Comparison of ENCODE assay signal across 1 cellular context in the genomic region with DNA sequence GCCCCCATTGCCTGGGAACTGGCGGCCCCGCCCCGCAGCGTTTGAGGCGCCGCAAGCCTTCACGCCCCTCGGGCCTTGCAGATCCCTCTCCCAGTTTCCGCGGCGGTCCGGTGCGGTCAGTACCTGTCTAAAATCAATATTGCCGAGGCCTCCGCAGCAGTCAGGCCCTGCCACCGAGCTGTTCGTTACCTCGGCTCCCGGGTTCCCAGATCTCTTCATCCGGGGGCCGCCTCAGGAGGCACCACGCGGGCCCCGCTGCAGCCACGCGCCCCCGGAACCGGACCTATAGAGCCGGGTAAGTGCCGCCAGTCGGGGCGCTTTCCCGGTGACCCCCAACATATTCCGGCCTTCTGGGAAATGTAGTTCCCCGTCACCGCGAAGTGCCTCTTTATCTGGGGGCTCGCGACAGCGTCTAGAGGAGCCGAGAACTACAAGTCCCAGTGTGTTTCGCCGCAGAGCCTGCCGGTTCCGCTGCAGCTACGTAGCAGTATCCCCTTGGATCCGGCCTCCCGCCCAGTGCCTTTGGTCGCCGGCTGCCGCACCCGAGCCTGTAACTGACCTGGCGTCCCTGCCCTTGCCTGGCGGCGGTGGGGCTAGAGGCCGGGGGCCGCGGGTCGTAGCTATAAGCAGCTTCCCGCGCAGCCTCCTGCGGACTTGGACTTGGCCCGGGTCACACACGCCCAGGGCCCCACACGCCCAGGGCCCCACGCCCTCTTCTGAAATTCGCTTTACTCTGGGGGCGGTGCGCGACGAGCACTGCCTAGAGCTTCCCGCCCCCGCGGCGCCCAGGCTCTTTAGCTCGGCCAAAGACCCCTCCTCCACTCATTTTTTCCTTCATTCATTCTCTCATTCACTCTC.
TF ChIP-seq lines count a peak whose summit lies in the region.

A gene with protein sequence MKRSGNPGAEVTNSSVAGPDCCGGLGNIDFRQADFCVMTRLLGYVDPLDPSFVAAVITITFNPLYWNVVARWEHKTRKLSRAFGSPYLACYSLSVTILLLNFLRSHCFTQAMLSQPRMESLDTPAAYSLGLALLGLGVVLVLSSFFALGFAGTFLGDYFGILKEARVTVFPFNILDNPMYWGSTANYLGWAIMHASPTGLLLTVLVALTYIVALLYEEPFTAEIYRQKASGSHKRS (minus strand): TSS at position 301 of the 858 bp plus-strand sequence. CDS start 82 bp downstream, at position 219.

TF ChIP-seq in HepG2, 621 proteins besides CTCF, POLR2A, EP300 and RAD21 (continued from another document and continues in another):
- TF ChIP-seq, protein P1, sequence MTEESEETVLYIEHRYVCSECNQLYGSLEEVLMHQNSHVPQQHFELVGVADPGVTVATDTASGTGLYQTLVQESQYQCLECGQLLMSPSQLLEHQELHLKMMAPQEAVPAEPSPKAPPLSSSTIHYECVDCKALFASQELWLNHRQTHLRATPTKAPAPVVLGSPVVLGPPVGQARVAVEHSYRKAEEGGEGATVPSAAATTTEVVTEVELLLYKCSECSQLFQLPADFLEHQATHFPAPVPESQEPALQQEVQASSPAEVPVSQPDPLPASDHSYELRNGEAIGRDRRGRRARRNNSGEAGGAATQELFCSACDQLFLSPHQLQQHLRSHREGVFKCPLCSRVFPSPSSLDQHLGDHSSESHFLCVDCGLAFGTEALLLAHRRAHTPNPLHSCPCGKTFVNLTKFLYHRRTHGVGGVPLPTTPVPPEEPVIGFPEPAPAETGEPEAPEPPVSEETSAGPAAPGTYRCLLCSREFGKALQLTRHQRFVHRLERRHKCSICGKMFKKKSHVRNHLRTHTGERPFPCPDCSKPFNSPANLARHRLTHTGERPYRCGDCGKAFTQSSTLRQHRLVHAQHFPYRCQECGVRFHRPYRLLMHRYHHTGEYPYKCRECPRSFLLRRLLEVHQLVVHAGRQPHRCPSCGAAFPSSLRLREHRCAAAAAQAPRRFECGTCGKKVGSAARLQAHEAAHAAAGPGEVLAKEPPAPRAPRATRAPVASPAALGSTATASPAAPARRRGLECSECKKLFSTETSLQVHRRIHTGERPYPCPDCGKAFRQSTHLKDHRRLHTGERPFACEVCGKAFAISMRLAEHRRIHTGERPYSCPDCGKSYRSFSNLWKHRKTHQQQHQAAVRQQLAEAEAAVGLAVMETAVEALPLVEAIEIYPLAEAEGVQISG (CRISPR knock-in tag; IDR thresholded peaks at IDR 0.05), result peak; percentile 90
- TF ChIP-seq, protein P2, sequence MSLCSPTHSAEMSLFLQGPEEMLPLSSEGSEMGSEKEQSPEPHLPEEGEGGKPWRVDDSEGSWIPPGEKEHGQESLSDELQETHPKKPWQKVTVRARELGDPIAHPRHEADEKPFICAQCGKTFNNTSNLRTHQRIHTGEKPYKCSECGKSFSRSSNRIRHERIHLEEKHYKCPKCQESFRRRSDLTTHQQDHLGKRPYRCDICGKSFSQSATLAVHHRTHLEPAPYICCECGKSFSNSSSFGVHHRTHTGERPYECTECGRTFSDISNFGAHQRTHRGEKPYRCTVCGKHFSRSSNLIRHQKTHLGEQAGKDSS (CRISPR knock-in tag; IDR thresholded peaks at IDR 0.05; ENCODE audit: borderline replicate concordance, low read depth), result no peak; the same call in 1 of the 2 replicates
- no peak for TF ChIP-seq IKZF1 (IDR thresholded peaks at IDR 0.05)
- TF ChIP-seq IKZF4 (CRISPR knock-in tag; IDR thresholded peaks at IDR 0.05; ENCODE audit: borderline replicate concordance, low read depth, not compliant biosample characterization), result no peak
- no peak for TF ChIP-seq PCBP1 (IDR thresholded peaks at IDR 0.05; ENCODE audit: borderline replicate concordance, low read depth, low read length)
- no peak; the same call in 1 of the 2 replicates for TF ChIP-seq DNMT3B (CRISPR knock-in tag; conservative IDR thresholded peaks at IDR 0.05)
- no peak for TF ChIP-seq MYNN (CRISPR knock-in tag; IDR thresholded peaks at IDR 0.05; ENCODE audit: low read depth)
- TF ChIP-seq ZFX (CRISPR knock-in tag; IDR thresholded peaks at IDR 0.05; ENCODE audit: low read depth), result peak; percentile 91
- TF ChIP-seq, protein P3, sequence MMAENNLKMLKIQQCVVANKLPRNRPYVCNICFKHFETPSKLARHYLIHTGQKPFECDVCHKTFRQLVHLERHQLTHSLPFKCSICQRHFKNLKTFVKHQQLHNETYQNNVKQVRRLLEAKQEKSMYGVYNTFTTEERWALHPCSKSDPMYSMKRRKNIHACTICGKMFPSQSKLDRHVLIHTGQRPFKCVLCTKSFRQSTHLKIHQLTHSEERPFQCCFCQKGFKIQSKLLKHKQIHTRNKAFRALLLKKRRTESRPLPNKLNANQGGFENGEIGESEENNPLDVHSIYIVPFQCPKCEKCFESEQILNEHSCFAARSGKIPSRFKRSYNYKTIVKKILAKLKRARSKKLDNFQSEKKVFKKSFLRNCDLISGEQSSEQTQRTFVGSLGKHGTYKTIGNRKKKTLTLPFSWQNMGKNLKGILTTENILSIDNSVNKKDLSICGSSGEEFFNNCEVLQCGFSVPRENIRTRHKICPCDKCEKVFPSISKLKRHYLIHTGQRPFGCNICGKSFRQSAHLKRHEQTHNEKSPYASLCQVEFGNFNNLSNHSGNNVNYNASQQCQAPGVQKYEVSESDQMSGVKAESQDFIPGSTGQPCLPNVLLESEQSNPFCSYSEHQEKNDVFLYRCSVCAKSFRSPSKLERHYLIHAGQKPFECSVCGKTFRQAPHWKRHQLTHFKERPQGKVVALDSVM (CRISPR knock-in tag; IDR thresholded peaks at IDR 0.05), result 0 out of 2 replicates have a peak, but pooled peaks have one; percentile 38
- no peak for TF ChIP-seq ZKSCAN8 (CRISPR knock-in tag; IDR thresholded peaks at IDR 0.05; ENCODE audit: borderline replicate concordance)
- TF ChIP-seq REXO4 (CRISPR knock-in tag; IDR thresholded peaks at IDR 0.05; ENCODE audit: borderline replicate concordance), result no peak
- no peak for TF ChIP-seq SP1 (IDR thresholded peaks at IDR 0.05)
- peak; percentile 2; the same call in 1 of the 2 replicates for TF ChIP-seq SP1 (CRISPR knock-in tag; IDR thresholded peaks at IDR 0.05)
- peak; percentile 58; the same call in 1 of the 2 replicates for TF ChIP-seq HOXA5 (CRISPR knock-in tag; IDR thresholded peaks at IDR 0.05)
- peak; percentile 51 for TF ChIP-seq MED1 (CRISPR knock-in tag; IDR thresholded peaks at IDR 0.05)
- TF ChIP-seq, protein P4, sequence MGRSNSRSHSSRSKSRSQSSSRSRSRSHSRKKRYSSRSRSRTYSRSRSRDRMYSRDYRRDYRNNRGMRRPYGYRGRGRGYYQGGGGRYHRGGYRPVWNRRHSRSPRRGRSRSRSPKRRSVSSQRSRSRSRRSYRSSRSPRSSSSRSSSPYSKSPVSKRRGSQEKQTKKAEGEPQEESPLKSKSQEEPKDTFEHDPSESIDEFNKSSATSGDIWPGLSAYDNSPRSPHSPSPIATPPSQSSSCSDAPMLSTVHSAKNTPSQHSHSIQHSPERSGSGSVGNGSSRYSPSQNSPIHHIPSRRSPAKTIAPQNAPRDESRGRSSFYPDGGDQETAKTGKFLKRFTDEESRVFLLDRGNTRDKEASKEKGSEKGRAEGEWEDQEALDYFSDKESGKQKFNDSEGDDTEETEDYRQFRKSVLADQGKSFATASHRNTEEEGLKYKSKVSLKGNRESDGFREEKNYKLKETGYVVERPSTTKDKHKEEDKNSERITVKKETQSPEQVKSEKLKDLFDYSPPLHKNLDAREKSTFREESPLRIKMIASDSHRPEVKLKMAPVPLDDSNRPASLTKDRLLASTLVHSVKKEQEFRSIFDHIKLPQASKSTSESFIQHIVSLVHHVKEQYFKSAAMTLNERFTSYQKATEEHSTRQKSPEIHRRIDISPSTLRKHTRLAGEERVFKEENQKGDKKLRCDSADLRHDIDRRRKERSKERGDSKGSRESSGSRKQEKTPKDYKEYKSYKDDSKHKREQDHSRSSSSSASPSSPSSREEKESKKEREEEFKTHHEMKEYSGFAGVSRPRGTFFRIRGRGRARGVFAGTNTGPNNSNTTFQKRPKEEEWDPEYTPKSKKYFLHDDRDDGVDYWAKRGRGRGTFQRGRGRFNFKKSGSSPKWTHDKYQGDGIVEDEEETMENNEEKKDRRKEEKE (IDR thresholded peaks at IDR 0.05), result no peak
- TF ChIP-seq, protein P5, sequence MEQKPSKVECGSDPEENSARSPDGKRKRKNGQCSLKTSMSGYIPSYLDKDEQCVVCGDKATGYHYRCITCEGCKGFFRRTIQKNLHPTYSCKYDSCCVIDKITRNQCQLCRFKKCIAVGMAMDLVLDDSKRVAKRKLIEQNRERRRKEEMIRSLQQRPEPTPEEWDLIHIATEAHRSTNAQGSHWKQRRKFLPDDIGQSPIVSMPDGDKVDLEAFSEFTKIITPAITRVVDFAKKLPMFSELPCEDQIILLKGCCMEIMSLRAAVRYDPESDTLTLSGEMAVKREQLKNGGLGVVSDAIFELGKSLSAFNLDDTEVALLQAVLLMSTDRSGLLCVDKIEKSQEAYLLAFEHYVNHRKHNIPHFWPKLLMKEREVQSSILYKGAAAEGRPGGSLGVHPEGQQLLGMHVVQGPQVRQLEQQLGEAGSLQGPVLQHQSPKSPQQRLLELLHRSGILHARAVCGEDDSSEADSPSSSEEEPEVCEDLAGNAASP (CRISPR knock-in tag; IDR thresholded peaks at IDR 0.05; ENCODE audit: borderline replicate concordance), result peak; percentile 13; the same call in 1 of the 2 replicates
- TF ChIP-seq, protein P6, sequence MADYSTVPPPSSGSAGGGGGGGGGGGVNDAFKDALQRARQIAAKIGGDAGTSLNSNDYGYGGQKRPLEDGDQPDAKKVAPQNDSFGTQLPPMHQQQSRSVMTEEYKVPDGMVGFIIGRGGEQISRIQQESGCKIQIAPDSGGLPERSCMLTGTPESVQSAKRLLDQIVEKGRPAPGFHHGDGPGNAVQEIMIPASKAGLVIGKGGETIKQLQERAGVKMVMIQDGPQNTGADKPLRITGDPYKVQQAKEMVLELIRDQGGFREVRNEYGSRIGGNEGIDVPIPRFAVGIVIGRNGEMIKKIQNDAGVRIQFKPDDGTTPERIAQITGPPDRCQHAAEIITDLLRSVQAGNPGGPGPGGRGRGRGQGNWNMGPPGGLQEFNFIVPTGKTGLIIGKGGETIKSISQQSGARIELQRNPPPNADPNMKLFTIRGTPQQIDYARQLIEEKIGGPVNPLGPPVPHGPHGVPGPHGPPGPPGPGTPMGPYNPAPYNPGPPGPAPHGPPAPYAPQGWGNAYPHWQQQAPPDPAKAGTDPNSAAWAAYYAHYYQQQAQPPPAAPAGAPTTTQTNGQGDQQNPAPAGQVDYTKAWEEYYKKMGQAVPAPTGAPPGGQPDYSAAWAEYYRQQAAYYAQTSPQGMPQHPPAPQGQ (CRISPR knock-in tag; IDR thresholded peaks at IDR 0.05; ENCODE audit: borderline replicate concordance), result no peak
- TF ChIP-seq ARHGAP35 (CRISPR knock-in tag; IDR thresholded peaks at IDR 0.05; ENCODE audit: borderline replicate concordance), result peak; percentile 74; the same call in 1 of the 2 replicates
- TF ChIP-seq, protein P7, sequence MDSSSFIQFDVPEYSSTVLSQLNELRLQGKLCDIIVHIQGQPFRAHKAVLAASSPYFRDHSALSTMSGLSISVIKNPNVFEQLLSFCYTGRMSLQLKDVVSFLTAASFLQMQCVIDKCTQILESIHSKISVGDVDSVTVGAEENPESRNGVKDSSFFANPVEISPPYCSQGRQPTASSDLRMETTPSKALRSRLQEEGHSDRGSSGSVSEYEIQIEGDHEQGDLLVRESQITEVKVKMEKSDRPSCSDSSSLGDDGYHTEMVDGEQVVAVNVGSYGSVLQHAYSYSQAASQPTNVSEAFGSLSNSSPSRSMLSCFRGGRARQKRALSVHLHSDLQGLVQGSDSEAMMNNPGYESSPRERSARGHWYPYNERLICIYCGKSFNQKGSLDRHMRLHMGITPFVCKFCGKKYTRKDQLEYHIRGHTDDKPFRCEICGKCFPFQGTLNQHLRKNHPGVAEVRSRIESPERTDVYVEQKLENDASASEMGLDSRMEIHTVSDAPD (CRISPR knock-in tag; IDR thresholded peaks at IDR 0.05), result 0 out of 2 replicates have a peak, but pooled peaks have one; percentile 7
- peak; percentile 77 for TF ChIP-seq GFI1 (CRISPR knock-in tag; IDR thresholded peaks at IDR 0.05; ENCODE audit: borderline replicate concordance)
- TF ChIP-seq TP53 (CRISPR knock-in tag; conservative IDR thresholded peaks at IDR 0.05), result no peak
- TF ChIP-seq ZNF138 (CRISPR knock-in tag; IDR thresholded peaks at IDR 0.05; ENCODE audit: low read depth), result no peak
- TF ChIP-seq ZNF775 (CRISPR knock-in tag; IDR thresholded peaks at IDR 0.05; ENCODE audit: borderline replicate concordance), result no peak
- no peak for TF ChIP-seq CEBPG (CRISPR knock-in tag; IDR thresholded peaks at IDR 0.05)
- TF ChIP-seq ZFP1 (CRISPR knock-in tag; IDR thresholded peaks at IDR 0.05), result no peak
- TF ChIP-seq ZNF253 (CRISPR knock-in tag; IDR thresholded peaks at IDR 0.05; ENCODE audit: borderline replicate concordance), result no peak
- no peak for TF ChIP-seq ZFAT (CRISPR knock-in tag; conservative IDR thresholded peaks at IDR 0.05)
- peak; percentile 91 for TF ChIP-seq GATAD1 (CRISPR knock-in tag; IDR thresholded peaks at IDR 0.05)
- no peak for TF ChIP-seq CCAR2 (optimal IDR thresholded peaks at IDR 0.05; ENCODE audit: low read depth, low read length)
- no peak for TF ChIP-seq ZNF484 (CRISPR knock-in tag; IDR thresholded peaks at IDR 0.05; ENCODE audit: borderline replicate concordance, low read depth)
- TF ChIP-seq ZNF557 (CRISPR knock-in tag; IDR thresholded peaks at IDR 0.05), result no peak
- no peak for TF ChIP-seq EEA1 (CRISPR knock-in tag; IDR thresholded peaks at IDR 0.05; ENCODE audit: borderline replicate concordance)
- TF ChIP-seq HES4 (CRISPR knock-in tag; IDR thresholded peaks at IDR 0.05; ENCODE audit: borderline replicate concordance), result peak; percentile 78; the same call in 1 of the 2 replicates
- no peak for TF ChIP-seq BRD4 (CRISPR knock-in tag; IDR thresholded peaks at IDR 0.05)
- TF ChIP-seq, protein P8, sequence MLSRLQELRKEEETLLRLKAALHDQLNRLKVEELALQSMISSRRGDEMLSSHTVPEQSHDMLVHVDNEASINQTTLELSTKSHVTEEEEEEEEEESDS (CRISPR knock-in tag; IDR thresholded peaks at IDR 0.05; ENCODE audit: borderline replicate concordance), result 0 out of 2 replicates have a peak, but pooled peaks have one; percentile 36
- peak; percentile 82 for TF ChIP-seq KDM3A (CRISPR knock-in tag; IDR thresholded peaks at IDR 0.05; ENCODE audit: low read depth)
- TF ChIP-seq, protein P9, sequence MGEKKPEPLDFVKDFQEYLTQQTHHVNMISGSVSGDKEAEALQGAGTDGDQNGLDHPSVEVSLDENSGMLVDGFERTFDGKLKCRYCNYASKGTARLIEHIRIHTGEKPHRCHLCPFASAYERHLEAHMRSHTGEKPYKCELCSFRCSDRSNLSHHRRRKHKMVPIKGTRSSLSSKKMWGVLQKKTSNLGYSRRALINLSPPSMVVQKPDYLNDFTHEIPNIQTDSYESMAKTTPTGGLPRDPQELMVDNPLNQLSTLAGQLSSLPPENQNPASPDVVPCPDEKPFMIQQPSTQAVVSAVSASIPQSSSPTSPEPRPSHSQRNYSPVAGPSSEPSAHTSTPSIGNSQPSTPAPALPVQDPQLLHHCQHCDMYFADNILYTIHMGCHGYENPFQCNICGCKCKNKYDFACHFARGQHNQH (CRISPR knock-in tag; IDR thresholded peaks at IDR 0.05), result peak; percentile 80
- TF ChIP-seq SAFB2 (CRISPR knock-in tag; IDR thresholded peaks at IDR 0.05; ENCODE audit: borderline replicate concordance, low read depth), result 0 out of 2 replicates have a peak, but pooled peaks have one; percentile 56
- TF ChIP-seq ZNF382 (CRISPR knock-in tag; IDR thresholded peaks at IDR 0.05; ENCODE audit: borderline replicate concordance), result no peak
- TF ChIP-seq ZFP36L2 (CRISPR knock-in tag; IDR thresholded peaks at IDR 0.05), result no peak
- peak; percentile 34 for TF ChIP-seq RBM39 (IDR thresholded peaks at IDR 0.05; ENCODE audit: low read depth, low read length, poor library complexity, severe bottlenecking)
- TF ChIP-seq NCOR1 (IDR thresholded peaks at IDR 0.05; ENCODE audit: borderline replicate concordance, low read length), result peak; percentile 48; the same call in 1 of the 2 replicates
- TF ChIP-seq ATF7-NPFF (CRISPR knock-in tag; IDR thresholded peaks at IDR 0.05; ENCODE audit: low read depth), result peak; percentile 47; the same call in 1 of the 2 replicates
- TF ChIP-seq KMT2A (CRISPR knock-in tag; IDR thresholded peaks at IDR 0.05), result peak; percentile 75; the same call in 1 of the 2 replicates
